8 cellular contexts compared by ENCODE assay signal in the genomic region with DNA sequence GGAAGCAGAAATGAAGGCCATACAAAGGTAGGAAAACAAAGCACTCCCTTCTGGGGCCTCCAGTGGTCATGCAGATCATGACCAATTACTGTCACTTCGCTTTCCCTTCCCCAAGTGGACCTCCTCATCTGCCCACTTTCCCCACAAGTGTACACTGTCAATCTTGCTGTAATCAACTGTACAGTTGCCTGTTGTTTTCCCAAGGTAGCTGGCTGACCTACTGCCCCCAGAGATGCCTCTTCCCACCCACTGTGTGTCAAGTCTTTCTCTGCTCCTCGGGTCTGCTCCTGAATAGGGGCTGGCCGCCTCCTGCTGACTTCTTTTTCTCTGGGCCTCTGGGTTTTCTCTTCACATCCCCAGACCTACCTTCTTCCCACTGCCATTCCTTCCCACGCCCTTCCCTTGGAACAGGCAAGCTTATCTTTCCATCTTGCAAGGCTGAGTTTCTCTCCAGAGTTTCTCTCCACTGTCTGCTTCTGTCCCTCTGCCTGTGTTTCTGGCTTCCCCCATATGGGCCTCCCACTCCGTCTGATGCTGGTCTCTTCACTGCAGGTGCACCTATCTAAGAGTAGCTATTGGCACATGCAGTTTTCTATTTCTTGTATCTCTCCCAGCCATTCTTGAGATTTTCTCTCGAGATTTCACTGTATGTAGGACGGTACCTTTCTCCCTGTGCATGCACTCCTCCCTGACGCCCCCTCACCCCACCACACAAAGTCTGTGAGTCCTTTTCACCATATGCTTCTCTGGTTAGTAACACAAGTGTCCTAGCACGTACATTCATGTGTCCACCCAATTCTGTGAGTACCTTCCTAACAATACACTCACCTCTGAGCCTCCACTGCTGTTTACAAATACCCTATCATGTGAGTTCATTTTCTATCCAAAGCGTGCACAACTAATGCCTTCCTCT. TPM values are rescaled to one million over a fixed set of nuclear protein-coding genes. Genes with fewer than 3 reads are reported as not detected.
DNase-seq lines count a peak whose midpoint lies in the region; ATAC-seq and TF ChIP-seq lines count a peak whose summit lies in the region.

No MANE protein-coding gene starts in this region.

- H3K36me3 ChIP-seq in muscle layer of duodenum (ENCODE audit: control insufficient read depth in 1 of 2, insufficient read depth in 2 of 2, low read length in 2 of 2) = no peaks in the 10 kb centered on the region

- intact Hi-C loops in dorsolateral prefrontal cortex (cut with DNase I) = loop anchor here (5.0 kb wide), 2 partner anchors 198 to 298 kb away; no protein-coding TSS in a partner anchor

- H3K27me3 ChIP-seq in dorsolateral prefrontal cortex (no peaks in the 10 kb centered on the region), muscle layer of duodenum (ENCODE audit: low read depth, low read length) (no peaks in the 10 kb centered on the region)

- no peak for ATAC-seq in HG02870 (IDR thresholded peaks at IDR 0.05; ENCODE audit: unreplicated experiment)
- ATAC-seq in GM18498 (IDR thresholded peaks at IDR 0.05; ENCODE audit: unreplicated experiment) = no peak

- H3K4me3 ChIP-seq in dorsolateral prefrontal cortex (peak overlapping the region; percentile 58 to 99 (median 91)), muscle layer of duodenum (ENCODE audit: low read depth in 1 of 2, low read length in 2 of 2) (peak overlapping the region; percentile 79 to 80)

- no peaks in the 10 kb centered on the region for H3K9me3 ChIP-seq in muscle layer of duodenum (ENCODE audit: control insufficient read depth in 1 of 2, low read length in 2 of 2)

- H3K4me1 ChIP-seq in muscle layer of duodenum (ENCODE audit: control insufficient read depth in 1 of 2, insufficient read depth in 2 of 2, low read length in 2 of 2) = peaks cover 9 to 30% of the 10 kb centered on the region in 2 donors

- peak in 10 of 56 donors; percentile 4 to 41 (median 17) for TF ChIP-seq CTCF in dorsolateral prefrontal cortex (IDR thresholded peaks at IDR 0.05 in 54 of 56, conservative IDR thresholded peaks at IDR 0.05 in 2 of 56; ENCODE audit: low read depth in 1 of 56, partially characterized antibody in 56 of 56)

- DNase-seq in Ammon's horn (ENCODE audit: low spot score) (peak; percentile 30), HuH-7.5 (ENCODE audit: low spot score) (peak; percentile 5), dorsolateral prefrontal cortex (peak in 3 of 10 donors; percentile 5 to 34 (median 34)), CD1c-positive myeloid dendritic cell (ENCODE audit: extremely low spot score) (no peak)
- no peak for DNase-seq in activated CD8-positive, alpha-beta memory T cell treated with anti-CD3 and anti-CD28 coated beads, Interleukin-2, amount 50 U/mL, for 48 hours

- H3K27ac ChIP-seq in dorsolateral prefrontal cortex (peak overlapping the region; percentile 50 to 99 (median 97)), muscle layer of duodenum (ENCODE audit: low read length) (peak overlapping the region; percentile 92)

RNA-seq across cellular contexts. Expression of a gene that starts 2.3 kb away (rescaled TPM):
- total RNA-seq in dorsolateral prefrontal cortex = 100 to 1,000 TPM in 33 of 120 experiments, 10 to 100 TPM in 87; 53.4 to 211 (median 88.7) TPM

Comparison
In these comparisons a context has a peak if more than half of its experiments do, and no peak if none do; other contexts are left out.
1. DNase-seq: peak in Ammon's horn (single experiment) and HuH-7.5 (single experiment); none in CD1c-positive myeloid dendritic cell (single experiment) and activated CD8-positive, alpha-beta memory T cell treated with anti-CD3 and anti-CD28 coated beads, Interleukin-2, amount 50 U/mL, for 48 hours (single experiment).